ENCODE assay signal across 1 cellular context in the genomic region with DNA sequence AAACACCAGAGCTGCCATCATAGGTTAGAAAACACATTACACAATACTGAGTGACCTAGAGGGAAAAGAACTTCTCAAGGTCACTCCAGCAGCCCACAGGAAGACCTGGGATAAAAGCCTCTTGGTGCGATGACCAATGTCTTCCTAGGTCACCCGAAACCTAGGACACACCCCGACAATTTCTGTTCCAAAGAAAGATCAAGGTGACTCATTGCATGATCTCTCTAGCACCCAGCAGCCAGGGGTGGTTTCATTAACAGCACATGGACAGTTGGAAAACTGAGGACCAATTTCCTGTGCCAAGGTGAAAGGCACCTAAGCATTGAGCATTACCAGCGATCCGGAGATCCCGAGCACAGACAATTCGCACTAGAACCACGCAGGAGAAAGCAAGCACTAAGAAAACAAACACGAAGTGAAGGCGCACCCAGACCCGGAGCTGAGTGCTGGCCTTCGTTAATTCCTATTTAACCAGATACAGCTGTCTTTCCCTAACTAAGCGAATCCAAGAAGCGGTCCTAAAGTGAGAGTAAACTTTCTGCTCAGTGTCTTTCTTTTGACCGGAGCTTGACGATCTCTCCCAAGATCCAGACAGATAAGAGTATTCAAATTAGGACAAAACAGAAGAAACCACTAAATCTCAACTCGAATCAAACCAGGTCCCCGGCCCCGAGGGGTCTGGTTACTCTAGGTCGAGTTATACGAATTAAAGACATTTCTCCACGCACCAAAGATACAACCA.
TF ChIP-seq lines count a peak whose summit lies in the region.

No MANE protein-coding gene starts in this region.

TF ChIP-seq in GM12878, 131 proteins besides CTCF, POLR2A, EP300 and RAD21 (continued from another document):
- TF ChIP-seq, protein P1, sequence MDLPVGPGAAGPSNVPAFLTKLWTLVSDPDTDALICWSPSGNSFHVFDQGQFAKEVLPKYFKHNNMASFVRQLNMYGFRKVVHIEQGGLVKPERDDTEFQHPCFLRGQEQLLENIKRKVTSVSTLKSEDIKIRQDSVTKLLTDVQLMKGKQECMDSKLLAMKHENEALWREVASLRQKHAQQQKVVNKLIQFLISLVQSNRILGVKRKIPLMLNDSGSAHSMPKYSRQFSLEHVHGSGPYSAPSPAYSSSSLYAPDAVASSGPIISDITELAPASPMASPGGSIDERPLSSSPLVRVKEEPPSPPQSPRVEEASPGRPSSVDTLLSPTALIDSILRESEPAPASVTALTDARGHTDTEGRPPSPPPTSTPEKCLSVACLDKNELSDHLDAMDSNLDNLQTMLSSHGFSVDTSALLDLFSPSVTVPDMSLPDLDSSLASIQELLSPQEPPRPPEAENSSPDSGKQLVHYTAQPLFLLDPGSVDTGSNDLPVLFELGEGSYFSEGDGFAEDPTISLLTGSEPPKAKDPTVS (IDR thresholded peaks at IDR 0.05; ENCODE audit: low read depth, low read length): no peak
- TF ChIP-seq SMAD1 (IDR thresholded peaks at IDR 0.05; ENCODE audit: low read depth, partially characterized antibody): no peak
- no peak for TF ChIP-seq CBFB (IDR thresholded peaks at IDR 0.05; ENCODE audit: low read depth)
- TF ChIP-seq NFYA (IDR thresholded peaks at IDR 0.05; ENCODE audit: borderline replicate concordance, low read depth, low read length): no peak
- peak; percentile 78 for TF ChIP-seq EED (IDR thresholded peaks at IDR 0.05; ENCODE audit: low read depth)
- no peak for TF ChIP-seq PML (IDR thresholded peaks at IDR 0.05; ENCODE audit: low read length)
- TF ChIP-seq IKZF1 (conservative IDR thresholded peaks at IDR 0.05): no peak
- no peak for TF ChIP-seq ZNF24 (IDR thresholded peaks at IDR 0.05)
- no peak for TF ChIP-seq ATF7 (IDR thresholded peaks at IDR 0.05; ENCODE audit: low read depth)
- TF ChIP-seq RCOR1 (conservative IDR thresholded peaks at IDR 0.05; ENCODE audit: low read depth, low read length): no peak
- no peak for TF ChIP-seq MTA3 (IDR thresholded peaks at IDR 0.05; ENCODE audit: borderline replicate concordance, low read length)
- TF ChIP-seq, protein P2, sequence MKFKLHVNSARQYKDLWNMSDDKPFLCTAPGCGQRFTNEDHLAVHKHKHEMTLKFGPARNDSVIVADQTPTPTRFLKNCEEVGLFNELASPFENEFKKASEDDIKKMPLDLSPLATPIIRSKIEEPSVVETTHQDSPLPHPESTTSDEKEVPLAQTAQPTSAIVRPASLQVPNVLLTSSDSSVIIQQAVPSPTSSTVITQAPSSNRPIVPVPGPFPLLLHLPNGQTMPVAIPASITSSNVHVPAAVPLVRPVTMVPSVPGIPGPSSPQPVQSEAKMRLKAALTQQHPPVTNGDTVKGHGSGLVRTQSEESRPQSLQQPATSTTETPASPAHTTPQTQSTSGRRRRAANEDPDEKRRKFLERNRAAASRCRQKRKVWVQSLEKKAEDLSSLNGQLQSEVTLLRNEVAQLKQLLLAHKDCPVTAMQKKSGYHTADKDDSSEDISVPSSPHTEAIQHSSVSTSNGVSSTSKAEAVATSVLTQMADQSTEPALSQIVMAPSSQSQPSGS (IDR thresholded peaks at IDR 0.05; ENCODE audit: low read length): no peak
- peak; percentile 15; the same call in 1 of the 2 replicates for TF ChIP-seq JUNB (IDR thresholded peaks at IDR 0.05)
